ENCODE assay signal across 37 cellular contexts in genomic region chr1:246987083-246987690, GRCh38. TPM values are rescaled to one million over a fixed set of nuclear protein-coding genes. Genes with fewer than 3 reads are reported as not detected.
DNase-seq lines count a peak whose midpoint lies in the region; ATAC-seq, FAIRE-seq and TF ChIP-seq lines count a peak whose summit lies in the region.
"Had no signal": no experiment of that assay in that cellular context is flagged by ENCODE, and none has a peak within 500 bp of the region (broad histone marks: within the 10 kb centered on the region; RNA-seq: fewer than 3 reads in every experiment).

No MANE protein-coding gene starts in this region.

- no peaks in the 10 kb centered on the region for H3K9me2 ChIP-seq in GM23338 (ENCODE audit: insufficient read depth)

- H3K27me3 ChIP-seq in BLaER1 (no peaks in the 10 kb centered on the region), GM23338 (ENCODE audit: insufficient read depth) (no peaks in the 10 kb centered on the region)
- H3K27me3 ChIP-seq: Peyer's patch, uterus had no signal

- H3K4me2 ChIP-seq in BLaER1 (no peak overlapping the region), GM23338 (no peak overlapping the region)
- H3K4me2 ChIP-seq: smooth muscle cell had no signal

- H2AFZ ChIP-seq in GM23338: no peak overlapping the region
- H2AFZ ChIP-seq: GM23248, parathyroid adenoma had no signal

- H3K79me2 ChIP-seq in GM23338 (replicated peaks; ENCODE audit: insufficient read depth): peaks cover 29% of the 10 kb centered on the region
- H3K79me2 ChIP-seq: parathyroid adenoma had no signal

- no peak for FAIRE-seq in RCC 7860 (lab: Jason Lieb, UNC)
- FAIRE-seq in GM19239 (lab: Jason Lieb, UNC): no peak
- FAIRE-seq: colon, G401.6, HTR-8/SVneo had no signal

- H3K4me3 ChIP-seq in BLaER1 (peak overlapping the region; percentile 35), GM23338 (peak overlapping the region; percentile 7; the same call in 1 of the 2 replicates), fibroblast of pulmonary artery (replicated peaks; ENCODE audit: low read depth, low read length) (no peak overlapping the region)
- H3K4me3 ChIP-seq: GM23248, Peyer's patch, smooth muscle cell, uterus had no signal

- H3K27ac Mint-ChIP-seq in GM23338: no peak overlapping the region
- H3K27ac Mint-ChIP-seq: activated CD8-positive, alpha-beta T cell treated with anti-CD3 and anti-CD28 coated beads, Interleukin-2, amount 10 ng/mL, durations not matched to agents 7 days and 5 days; activated naive CD4-positive, alpha-beta T cell treated with anti-CD3 and anti-CD28 coated beads, Interleukin-2, amount 50 U/mL, for 24 hours; activated T-helper 2 cell treated with anti-CD3 and anti-CD28 coated beads, Interferon-gamma antibody, Interleukin-2, Interleukin-4, amounts not matched to agents 10 μg/mL and 5 μg/mL and 100 μg/mL, durations not matched to agents 14 hours and 24 hours and 36 hours; CD8-positive, alpha-beta T cell; immature natural killer cell; memory B cell had no signal

- ATAC-seq in GM23338 (no peak), GM18909 (IDR thresholded peaks at IDR 0.05; ENCODE audit: poor library complexity, unreplicated experiment) (no peak)
- ATAC-seq: activated CD8-positive, alpha-beta T cell treated with anti-CD3 and anti-CD28 coated beads, Interleukin-2, amount 10 ng/mL, durations not matched to agents 7 days and 5 days; CD8-positive, alpha-beta T cell; left colon; stimulated activated naive CD8-positive, alpha-beta T cell treated with anti-CD3 and anti-CD28 coated beads, Interleukin-15, Interleukin-2, amounts not matched to agents 100 U/mL and 50 U/mL, for 24 hours had no signal

- CTCF ChIA-PET in HEK293T (lab: Yijun Ruan, JAX): no interaction called here

- peaks cover 13% of the 10 kb centered on the region for H3K27me3 Mint-ChIP-seq in GM23338 (ENCODE audit: insufficient read depth, low read depth, poor library complexity)
- H3K27me3 Mint-ChIP-seq: activated naive CD4-positive, alpha-beta T cell treated with anti-CD3 and anti-CD28 coated beads, Interleukin-2, amount 50 U/mL, for 24 hours; memory B cell had no signal

- DNase-seq in GM23338 (ENCODE audit: low spot score) (peak; percentile 11), RCC 7860 (ENCODE audit: low spot score) (peak; percentile 24), fibroblast of pulmonary artery (ENCODE audit: low read depth) (peak; percentile 2), NCI-H187 treated with DMSO at 0.1 percent for 48 hours (lab: John Stamatoyannopoulos, UW) (no peak), GM19239 (ENCODE audit: insufficient read length, low spot score) (no peak), HEK293T (ENCODE audit: extremely low spot score) (no peak)
- DNase-seq: activated CD4-positive, alpha-beta T cell treated with anti-CD3 and anti-CD28 coated beads for 4 hours; activated CD8-positive, alpha-beta T cell treated with anti-CD3 and anti-CD28 coated beads, Interleukin-2, amount 10 ng/mL, durations not matched to agents 7 days and 5 days; CD8-positive, alpha-beta T cell; DMS153; GM23248; hypothalamus; immature natural killer cell; Kasumi-1; left colon; MV-4-11; NCI-H146; NCI-H446; NCI-H748 treated with DMSO at 0.1 percent for 48 hours; Peyer's patch; retina; SIG-M5; stimulated activated naive CD8-positive, alpha-beta T cell treated with anti-CD3 and anti-CD28 coated beads, Interleukin-15, Interleukin-2, amounts not matched to agents 100 U/mL and 50 U/mL, for 24 hours; SW 1271; uterus had no signal

- H3K9me3 Mint-ChIP-seq in GM23338: peaks cover 100% of the 10 kb centered on the region

- H3K4me1 ChIP-seq in BLaER1: no peaks in the 10 kb centered on the region
- H3K4me1 ChIP-seq in GM23338 (ENCODE audit: insufficient read depth): no peaks in the 10 kb centered on the region
- H3K4me1 ChIP-seq: parathyroid adenoma, Peyer's patch, uterus had no signal

- H3K9me3 ChIP-seq in BLaER1: peaks cover 100% of the 10 kb centered on the region

- peaks cover 100% of the 10 kb centered on the region for H3K36me3 Mint-ChIP-seq in GM23338 (ENCODE audit: low read depth)

- no peaks in the 10 kb centered on the region for H3K4me1 Mint-ChIP-seq in GM23338
- H3K4me1 Mint-ChIP-seq: activated naive CD4-positive, alpha-beta T cell treated with anti-CD3 and anti-CD28 coated beads, Interleukin-2, amount 50 U/mL, for 24 hours; immature natural killer cell; memory B cell; neural crest cell had no signal

- no peak overlapping the region for H3K4me3 Mint-ChIP-seq in GM23338
- H3K4me3 Mint-ChIP-seq: activated CD8-positive, alpha-beta T cell treated with anti-CD3 and anti-CD28 coated beads, Interleukin-2, amount 10 ng/mL, durations not matched to agents 7 days and 5 days; activated naive CD4-positive, alpha-beta T cell treated with anti-CD3 and anti-CD28 coated beads, Interleukin-2, amount 50 U/mL, for 24 hours; CD8-positive, alpha-beta T cell; immature natural killer cell; memory B cell; neural crest cell had no signal

- POLR2A ChIA-PET in HEK293T (lab: Yijun Ruan, JAX): no interaction called here

- H3K36me3 ChIP-seq in BLaER1 (peaks cover 100% of the 10 kb centered on the region), GM23338 (ENCODE audit: insufficient read depth) (peaks cover 86% of the 10 kb centered on the region)
- H3K36me3 ChIP-seq: Peyer's patch, uterus had no signal

- no peaks in the 10 kb centered on the region for H4K20me1 ChIP-seq in BLaER1
- H4K20me1 ChIP-seq in GM23338 (replicated peaks; ENCODE audit: insufficient read depth): no peaks in the 10 kb centered on the region

- TF ChIP-seq CTCF in GM23338 (conservative IDR thresholded peaks at IDR 0.05; ENCODE audit: low read depth in 2 of 2): no peak
- no peak for TF ChIP-seq CTCF in fibroblast of pulmonary artery (IDR thresholded peaks at IDR 0.05; ENCODE audit: low read length, missing control alignments)

- H3K9ac ChIP-seq in BLaER1: no peak overlapping the region
- H3K9ac ChIP-seq: GM23248, parathyroid adenoma had no signal

- H3F3A ChIP-seq in GM23338 (replicated peaks; ENCODE audit: low read depth): 0 out of 2 replicates have a peak, but pooled peaks cover 5% of the 10 kb centered on the region

- H3K27ac ChIP-seq in BLaER1: no peak overlapping the region
- H3K27ac ChIP-seq in GM23338 (ENCODE audit: low read depth): no peak overlapping the region
- H3K27ac ChIP-seq: GM23248, parathyroid adenoma, Peyer's patch, uterus, VCaP had no signal

TF ChIP-seq in GM23338, 12 proteins besides CTCF, POLR2A, EP300 and RAD21 (continues in another document):
- TF ChIP-seq EZH2phosphoT487 (IDR thresholded peaks at IDR 0.05; ENCODE audit: unreplicated experiment) (no peak), JUNB (IDR thresholded peaks at IDR 0.05; ENCODE audit: unreplicated experiment) (no peak), ZNF331 (CRISPR knock-in tag; IDR thresholded peaks at IDR 0.05; ENCODE audit: low read depth) (no peak), ETS1 (IDR thresholded peaks at IDR 0.05) (no peak)

TF ChIP-seq in HEK293T, 16 proteins besides CTCF, POLR2A, EP300 and RAD21:
- no peak for TF ChIP-seq FOXA1 (IDR thresholded peaks at IDR 0.05)
- TF ChIP-seq L3MBTL2 (conservative IDR thresholded peaks at IDR 0.05): no peak
- no peak for TF ChIP-seq LEF1 (IDR thresholded peaks at IDR 0.05; ENCODE audit: borderline replicate concordance)
- TF ChIP-seq ELF4 (IDR thresholded peaks at IDR 0.05): no peak

RNA-seq across cellular contexts. Expression of gene ZNF695, which starts 20.7 kb away (rescaled TPM):
- 20.6 and 26.5 TPM in 2 replicates for total RNA-seq in GM23338 (2014; rRNA removed; shearing (Covaris generic))
- polyA plus RNA-seq in GM23338 (2016; fragmentation: Nextera tagmentation; extraction: Ambion mirVana): 30.1 and 34.2 TPM in 2 replicates
- total RNA-seq: CD8-positive, alpha-beta T cell had no signal
- polyA plus RNA-seq: immature natural killer cell had no signal

RNA-seq across cellular contexts. Expression of gene AHCTF1, which starts 55.4 kb away (rescaled TPM):
- total RNA-seq in GM23338 (2014; rRNA removed; shearing (Covaris generic)): 47.7 and 49.8 TPM in 2 replicates
- polyA plus RNA-seq in GM23338 (2016; fragmentation: Nextera tagmentation; extraction: Ambion mirVana): 14.9 and 21.7 TPM in 2 replicates

Comparison
In these comparisons a context has a peak if more than half of its experiments do, and no peak if none do; other contexts are left out.
1. DNase-seq: peak in GM23338 (single experiment), RCC 7860 (single experiment) and fibroblast of pulmonary artery (single experiment); none in NCI-H187 treated with DMSO at 0.1 percent for 48 hours (single experiment), GM19239 (single experiment) and HEK293T (single experiment).